Comparison of ENCODE assay signal across 11 cellular contexts in genomic region chr9:29514336-29514735, GRCh38.
DNase-seq lines count a peak whose midpoint lies in the region; TF ChIP-seq lines count a peak whose summit lies in the region.
"Had no signal": no experiment of that assay in that cellular context is flagged by ENCODE, and none has a peak within 500 bp of the region (broad histone marks: within the 10 kb centered on the region; RNA-seq: fewer than 3 reads in every experiment).

No MANE protein-coding gene starts in this region.

- H3K27ac ChIP-seq in HUES48 (ENCODE audit: low read depth, low read length) = peak overlapping the region; percentile 2
- H3K27ac ChIP-seq in OCI-LY1 (ENCODE audit: low read depth, low read length, poor library complexity, severe bottlenecking) = no peak overlapping the region
- H3K27ac ChIP-seq: ovary had no signal

- no peaks in the 10 kb centered on the region for H3K36me3 ChIP-seq in HUES48 (ENCODE audit: control insufficient read depth, insufficient read depth, low read length)
- H3K36me3 ChIP-seq in OCI-LY1 (ENCODE audit: insufficient read depth, low read length) = no peaks in the 10 kb centered on the region
- H3K36me3 ChIP-seq: ovary had no signal

- TF ChIP-seq CTCF in OCI-LY1 (IDR thresholded peaks at IDR 0.05; ENCODE audit: low read length) = no peak

- H4K20me1 ChIP-seq in OCI-LY1 (ENCODE audit: insufficient read depth, low read length) = no peaks in the 10 kb centered on the region

- intact Hi-C loops in activated CD4-positive, alpha-beta T cell treated with anti-CD3 and anti-CD28 coated beads, Interleukin-2, amount 10 ng/mL, durations not matched to agents 24 days and 14 days (cut with micrococcal nuclease) = no loop called here

- H3K4me3 Mint-ChIP-seq in activated naive CD4-positive, alpha-beta T cell treated with anti-CD3 and anti-CD28 coated beads, Interleukin-2, amount 10 ng/mL, durations not matched to agents 7 days and 5 days = no peak overlapping the region
- H3K4me3 Mint-ChIP-seq in activated CD4-positive, alpha-beta T cell treated with anti-CD3 and anti-CD28 coated beads, Interleukin-2, amount 10 ng/mL, durations not matched to agents 24 days and 14 days = no peak overlapping the region
- H3K4me3 Mint-ChIP-seq: activated naive CD8-positive, alpha-beta T cell treated with anti-CD3 and anti-CD28 coated beads, Interleukin-2, amount 10 ng/mL, durations not matched to agents 7 days and 5 days; immature natural killer cell had no signal

- H3K27me3 ChIP-seq in HUES48 (ENCODE audit: control insufficient read depth, insufficient read depth, low read length) (no peaks in the 10 kb centered on the region), OCI-LY1 (ENCODE audit: insufficient read depth, low read length) (no peaks in the 10 kb centered on the region)
- H3K27me3 ChIP-seq: ovary had no signal

- H3K4me1 ChIP-seq in HUES48 (ENCODE audit: control insufficient read depth, insufficient read depth, low read length) (peaks cover 28% of the 10 kb centered on the region), OCI-LY1 (ENCODE audit: insufficient read depth, low read length, severe bottlenecking) (peaks cover 12% of the 10 kb centered on the region)

- no peaks in the 10 kb centered on the region for H3F3A ChIP-seq in OCI-LY1 (ENCODE audit: insufficient read depth, low read length)

- H3K9me2 ChIP-seq in OCI-LY1 (ENCODE audit: low read depth, low read length) = no peaks in the 10 kb centered on the region

- H3K79me2 ChIP-seq in OCI-LY1 (ENCODE audit: insufficient read depth, low read length) = no peaks in the 10 kb centered on the region

- H3K9me3 ChIP-seq in HUES48 (ENCODE audit: control insufficient read depth, insufficient read depth, low read length) (peaks cover 19% of the 10 kb centered on the region), OCI-LY1 (ENCODE audit: low read length) (no peaks in the 10 kb centered on the region)
- H3K9me3 ChIP-seq: ovary had no signal

- H3K27ac Mint-ChIP-seq in activated naive CD4-positive, alpha-beta T cell treated with anti-CD3 and anti-CD28 coated beads, Interleukin-2, amount 10 ng/mL, durations not matched to agents 7 days and 5 days = no peak overlapping the region
- H3K27ac Mint-ChIP-seq in activated CD4-positive, alpha-beta T cell treated with anti-CD3 and anti-CD28 coated beads, Interleukin-2, amount 10 ng/mL, durations not matched to agents 24 days and 14 days = no peak overlapping the region
- H3K27ac Mint-ChIP-seq: activated naive CD8-positive, alpha-beta T cell treated with anti-CD3 and anti-CD28 coated beads, Interleukin-2, amount 10 ng/mL, durations not matched to agents 7 days and 5 days; immature natural killer cell had no signal

- peaks cover 6% of the 10 kb centered on the region for H3K9me3 Mint-ChIP-seq in activated naive CD4-positive, alpha-beta T cell treated with anti-CD3 and anti-CD28 coated beads, Interleukin-2, amount 10 ng/mL, durations not matched to agents 7 days and 5 days
- H3K9me3 Mint-ChIP-seq in activated CD4-positive, alpha-beta T cell treated with anti-CD3 and anti-CD28 coated beads, Interleukin-2, amount 10 ng/mL, durations not matched to agents 24 days and 14 days = peaks cover 7% of the 10 kb centered on the region

- no peaks in the 10 kb centered on the region for H3K4me1 Mint-ChIP-seq in activated naive CD4-positive, alpha-beta T cell treated with anti-CD3 and anti-CD28 coated beads, Interleukin-2, amount 10 ng/mL, durations not matched to agents 7 days and 5 days
- no peaks in the 10 kb centered on the region for H3K4me1 Mint-ChIP-seq in activated CD4-positive, alpha-beta T cell treated with anti-CD3 and anti-CD28 coated beads, Interleukin-2, amount 10 ng/mL, durations not matched to agents 24 days and 14 days
- H3K4me1 Mint-ChIP-seq: activated naive CD8-positive, alpha-beta T cell treated with anti-CD3 and anti-CD28 coated beads, Interleukin-2, amount 10 ng/mL, durations not matched to agents 7 days and 5 days; immature natural killer cell had no signal

- no peaks in the 10 kb centered on the region for H3K27me3 Mint-ChIP-seq in activated naive CD4-positive, alpha-beta T cell treated with anti-CD3 and anti-CD28 coated beads, Interleukin-2, amount 10 ng/mL, durations not matched to agents 7 days and 5 days
- no peaks in the 10 kb centered on the region for H3K27me3 Mint-ChIP-seq in activated CD4-positive, alpha-beta T cell treated with anti-CD3 and anti-CD28 coated beads, Interleukin-2, amount 10 ng/mL, durations not matched to agents 24 days and 14 days
- H3K27me3 Mint-ChIP-seq: activated naive CD8-positive, alpha-beta T cell treated with anti-CD3 and anti-CD28 coated beads, Interleukin-2, amount 10 ng/mL, durations not matched to agents 7 days and 5 days had no signal

- CTCF ChIA-PET in activated naive CD4-positive, alpha-beta T cell treated with anti-CD3 and anti-CD28 coated beads, Interleukin-2, amount 10 ng/mL, durations not matched to agents 7 days and 5 days (lab: Charles Lee) = no interaction called here

- H3K9ac ChIP-seq in HUES48 (ENCODE audit: low read depth, low read length) (no peak overlapping the region), OCI-LY1 (ENCODE audit: low read length) (no peak overlapping the region)

- DNase-seq in iPS DF 19.7 (ENCODE audit: low read depth, low spot score) (peak; percentile 45), putamen (ENCODE audit: low spot score) (peak; percentile 71), HK-2 (ENCODE audit: unreplicated experiment) (no peak)
- DNase-seq in activated naive CD4-positive, alpha-beta T cell treated with anti-CD3 and anti-CD28 coated beads, Interleukin-2, amount 10 ng/mL, durations not matched to agents 7 days and 5 days = no peak
- DNase-seq in activated CD4-positive, alpha-beta T cell treated with anti-CD3 and anti-CD28 coated beads, Interleukin-2, amount 10 ng/mL, durations not matched to agents 24 days and 14 days = no peak
- DNase-seq: activated naive CD8-positive, alpha-beta T cell treated with anti-CD3 and anti-CD28 coated beads, Interleukin-2, amount 10 ng/mL, durations not matched to agents 7 days and 5 days; immature natural killer cell; ovary; stimulated activated CD4-positive, alpha-beta T cell treated with anti-CD3 and anti-CD28 coated beads, Interleukin-4, amount 100 ng/mL, for 4 hours had no signal

- H3K4me2 ChIP-seq in OCI-LY1 (ENCODE audit: low read length) = no peak overlapping the region; the same call in 1 of the 2 replicates

- peak overlapping the region; percentile 22 for H2AFZ ChIP-seq in OCI-LY1 (ENCODE audit: low read length)

- peak overlapping the region; percentile 23; the same call in 1 of the 2 replicates for H3K4me3 ChIP-seq in HUES48 (ENCODE audit: low read depth, low read length)
- no peak overlapping the region for H3K4me3 ChIP-seq in OCI-LY1 (ENCODE audit: low read depth, low read length, poor library complexity, severe bottlenecking)
- H3K4me3 ChIP-seq: ovary had no signal

- no peaks in the 10 kb centered on the region for H3K36me3 Mint-ChIP-seq in activated naive CD4-positive, alpha-beta T cell treated with anti-CD3 and anti-CD28 coated beads, Interleukin-2, amount 10 ng/mL, durations not matched to agents 7 days and 5 days
- H3K36me3 Mint-ChIP-seq in activated CD4-positive, alpha-beta T cell treated with anti-CD3 and anti-CD28 coated beads, Interleukin-2, amount 10 ng/mL, durations not matched to agents 24 days and 14 days (ENCODE audit: low read depth) = no peaks in the 10 kb centered on the region
- H3K36me3 Mint-ChIP-seq: activated naive CD8-positive, alpha-beta T cell treated with anti-CD3 and anti-CD28 coated beads, Interleukin-2, amount 10 ng/mL, durations not matched to agents 7 days and 5 days; immature natural killer cell had no signal

Comparison
In these comparisons a context has a peak if more than half of its experiments do, and no peak if none do; other contexts are left out.
1. DNase-seq: peak in iPS DF 19.7 (single experiment) and putamen (single experiment); none in activated naive CD4-positive, alpha-beta T cell treated with anti-CD3 and anti-CD28 coated beads, Interleukin-2, amount 10 ng/mL, durations not matched to agents 7 days and 5 days (single experiment), HK-2 (single experiment) and activated CD4-positive, alpha-beta T cell treated with anti-CD3 and anti-CD28 coated beads, Interleukin-2, amount 10 ng/mL, durations not matched to agents 24 days and 14 days (single experiment).